In genomic region chr2:189370719-189371118, GRCh38 we compare ENCODE assay signal across 26 cellular contexts.
DNase-seq lines count a peak whose midpoint lies in the region; ATAC-seq, FAIRE-seq and TF ChIP-seq lines count a peak whose summit lies in the region.
"Had no signal": no experiment of that assay in that cellular context is flagged by ENCODE, and none has a peak within 500 bp of the region (broad histone marks: within the 10 kb centered on the region; RNA-seq: fewer than 3 reads in every experiment).

No MANE protein-coding gene starts in this region.

- H3K4me3 ChIP-seq in SK-N-SH (ENCODE audit: low read depth in 2 of 2, low read length in 1 of 2) (no peak overlapping the region), cardiac fibroblast (replicated peaks in 1 of 2; ENCODE audit: low read depth in 2 of 2, low read length in 2 of 2) (no peak overlapping the region), keratinocyte (ENCODE audit: control insufficient read depth in 2 of 3, extremely low read depth in 1 of 3, insufficient read depth in 2 of 3, low read depth in 1 of 3, low read length in 3 of 3) (no peak overlapping the region), small intestine (ENCODE audit: low read depth in 1 of 2, low read length in 2 of 2) (no peak overlapping the region)
- H3K4me3 ChIP-seq: body of pancreas, GM23338, SJSA1, thyroid gland had no signal

- no peaks in the 10 kb centered on the region for H3K9me3 ChIP-seq in SK-N-SH
- H3K9me3 ChIP-seq in keratinocyte (ENCODE audit: control insufficient read depth, low read depth, low read length): no peaks in the 10 kb centered on the region
- H3K9me3 ChIP-seq in small intestine (ENCODE audit: control insufficient read depth, low read depth): no peaks in the 10 kb centered on the region
- H3K9me3 ChIP-seq: BE2C, body of pancreas, Caco-2, neutrophil, SJSA1, thyroid gland had no signal

- CTCF ChIA-PET in SK-N-SH (lab: Yijun Ruan, JAX): no interaction called here

- H3K4me2 ChIP-seq in SK-N-SH (peak overlapping the region; percentile 16; the same call in 1 of the 2 replicates), keratinocyte (ENCODE audit: control insufficient read depth, extremely low read depth, insufficient read depth, low read depth, low read length) (peak overlapping the region; percentile 42)
- H3K4me2 ChIP-seq: GM23338 had no signal

- dilution Hi-C loops in keratinocyte (cut with MboI; ENCODE audit: extremely low pct_ligation_motif_present, low sequenced_read_pairs): no loop called here

- H3K27me3 ChIP-seq in SK-N-SH (ENCODE audit: insufficient read depth) (no peaks in the 10 kb centered on the region), keratinocyte (ENCODE audit: control insufficient read depth, extremely low read depth, insufficient read depth, low read length) (no peaks in the 10 kb centered on the region), small intestine (ENCODE audit: control insufficient read depth in 2 of 2, insufficient read depth in 2 of 2, low read length in 2 of 2) (no peaks in the 10 kb centered on the region)
- H3K27me3 ChIP-seq: BE2C, body of pancreas, neutrophil, SJSA1, thyroid gland had no signal

- no peak for TF ChIP-seq RAD21 in SK-N-SH (IDR thresholded peaks at IDR 0.05; ENCODE audit: low read length)

- no peaks in the 10 kb centered on the region for H3K9me1 ChIP-seq in keratinocyte (ENCODE audit: control insufficient read depth, extremely low read depth, insufficient read depth, low read length)

- TF ChIP-seq CTCF in SK-N-SH (IDR thresholded peaks at IDR 0.05) (no peak), cardiac fibroblast (IDR thresholded peaks at IDR 0.05; ENCODE audit: low read depth, low read length) (no peak), keratinocyte (optimal IDR thresholded peaks at IDR 0.05 in 1 of 3, IDR thresholded peaks at IDR 0.05 in 1 of 3, conservative IDR thresholded peaks at IDR 0.05 in 1 of 3; ENCODE audit: extremely low read depth in 1 of 3, insufficient read depth in 2 of 3, low read length in 3 of 3) (no peak), D721Med (IDR thresholded peaks at IDR 0.05; ENCODE audit: insufficient read depth, missing control alignments) (no peak)

- H3K79me2 ChIP-seq in SK-N-SH (ENCODE audit: insufficient read depth) (no peaks in the 10 kb centered on the region), keratinocyte (ENCODE audit: control insufficient read depth, insufficient read depth, low read length) (no peaks in the 10 kb centered on the region)

- H3K27ac ChIP-seq in SK-N-SH (ENCODE audit: low read depth in 2 of 2, low read length in 1 of 2): peak overlapping the region in 1 of 2 experiments; percentile 91; a peak in 2 of 4 replicates
- peak overlapping the region; percentile 15 for H3K27ac ChIP-seq in keratinocyte (ENCODE audit: control insufficient read depth, insufficient read depth, low read length)
- H3K27ac ChIP-seq in small intestine (ENCODE audit: low read depth in 1 of 2, low read length in 1 of 2): no peak overlapping the region
- H3K27ac ChIP-seq: 22Rv1, body of pancreas, neutrophil, SJSA1, thyroid gland had no signal

- H3K4me1 ChIP-seq in SK-N-SH (ENCODE audit: control insufficient read depth in 1 of 2, insufficient read depth in 2 of 2, low read depth in 1 of 2, low read length in 1 of 2) (peaks cover 0 to 29% of the 10 kb centered on the region in 2 experiments; a peak in 3 of 4 replicates), keratinocyte (ENCODE audit: control insufficient read depth, extremely low read depth, insufficient read depth, low read length) (peaks cover 10% of the 10 kb centered on the region), small intestine (ENCODE audit: control insufficient read depth in 2 of 2, insufficient read depth in 1 of 2, low read depth in 1 of 2, low read length in 1 of 2) (no peaks in the 10 kb centered on the region)
- H3K4me1 ChIP-seq: BE2C had no signal

- DNase-seq in SK-N-SH: no peak
- peak; percentile 73 to 94 for DNase-seq in cardiac fibroblast (ENCODE audit: low read depth in 2 of 2)
- no peak for DNase-seq in keratinocyte (ENCODE audit: low read depth, low spot score)
- no peak for DNase-seq in SIG-M5 (lab: John Stamatoyannopoulos, UW)
- no peak for DNase-seq in NCI-H2196 (lab: John Stamatoyannopoulos, UW; ENCODE audit: unreplicated experiment)
- DNase-seq in D721Med (ENCODE audit: insufficient read length, low spot score): no peak
- no peak for DNase-seq in small intestine
- DNase-seq: activated CD4-positive, CD25-positive, alpha-beta regulatory T cell; activated CD8-positive, alpha-beta memory T cell treated with anti-CD3 and anti-CD28 coated beads for 24 hours; activated T-cell treated with anti-CD3 and anti-CD28 coated beads, Interleukin-2, amount 50 U/mL, for 72 hours; BE2C; body of pancreas; Caco-2; erythroblast; head of caudate nucleus; Karpas-422; NCI-H1417; NCI-H774; OCI-M1; stimulated activated CD4-positive, alpha-beta T cell treated with anti-CD3 and anti-CD28 coated beads, Interleukin-15, amount 100 ng/mL, for 24 hours; thyroid gland had no signal

- H3K36me3 ChIP-seq in SK-N-SH (replicated peaks in 1 of 2; ENCODE audit: control insufficient read depth in 1 of 2, insufficient read depth in 2 of 2, low read length in 1 of 2): no peaks in the 10 kb centered on the region
- no peaks in the 10 kb centered on the region for H3K36me3 ChIP-seq in keratinocyte (ENCODE audit: control insufficient read depth in 2 of 2, extremely low read depth in 1 of 2, insufficient read depth in 2 of 2, low read length in 2 of 2)
- no peaks in the 10 kb centered on the region for H3K36me3 ChIP-seq in small intestine (ENCODE audit: control insufficient read depth in 2 of 2, insufficient read depth in 2 of 2, low read length in 2 of 2)
- H3K36me3 ChIP-seq: BE2C, neutrophil, SJSA1, thyroid gland had no signal

- FAIRE-seq in keratinocyte (lab: Jason Lieb, UNC) (peak; percentile 67), D721Med (lab: Jason Lieb, UNC) (no peak), small intestine (lab: Jason Lieb, UNC) (no peak)

- H3F3A ChIP-seq in SK-N-SH (replicated peaks; ENCODE audit: insufficient read depth): peaks cover 45% of the 10 kb centered on the region

- H4K20me1 ChIP-seq in SK-N-SH (ENCODE audit: insufficient read depth): no peaks in the 10 kb centered on the region
- H4K20me1 ChIP-seq in keratinocyte (ENCODE audit: control insufficient read depth, extremely low read depth, insufficient read depth, low read length): no peaks in the 10 kb centered on the region

- no peak for TF ChIP-seq EP300 in SK-N-SH (IDR thresholded peaks at IDR 0.05; ENCODE audit: borderline replicate concordance in 1 of 2, low read depth in 1 of 2, low read length in 1 of 2)

- peak overlapping the region; percentile 29; the same call in 1 of the 2 replicates for H3K9ac ChIP-seq in SK-N-SH
- H3K9ac ChIP-seq in keratinocyte (ENCODE audit: control insufficient read depth, extremely low read depth, insufficient read depth, low read length): no peak overlapping the region

- no peak for ATAC-seq in SK-N-SH treated with all-trans-retinoic acid at 6 μM for 48 hours
- ATAC-seq: activated T-cell treated with anti-CD3 and anti-CD28 coated beads, Interleukin-2, amount 50 U/mL, for 72 hours; body of pancreas; GM23338 had no signal

- H2AFZ ChIP-seq in SK-N-SH (ENCODE audit: low read depth): peak overlapping the region; percentile 27; the same call in 1 of the 2 replicates
- H2AFZ ChIP-seq in keratinocyte (ENCODE audit: control insufficient read depth, low read length): peak overlapping the region; percentile 34
- H2AFZ ChIP-seq: GM23338 had no signal

- 50% methylated on average over 3 of the region's 3 CpGs for WGBS in SK-N-SH (ENCODE audit: low lambda C conversion rate)
- WGBS in small intestine, 3 donors: 62 to 72% (median 64%) methylated on average over 3 of the region's 3 CpGs

- H3K9me2 ChIP-seq in SK-N-SH: no peaks in the 10 kb centered on the region

- POLR2A ChIA-PET in SK-N-SH (lab: Yijun Ruan, JAX): no interaction called here

TF ChIP-seq in SK-N-SH, 30 proteins besides CTCF, POLR2A, EP300 and RAD21:
- TF ChIP-seq MAX (IDR thresholded peaks at IDR 0.05; ENCODE audit: low read depth) (no peak), MEF2A (IDR thresholded peaks at IDR 0.05; ENCODE audit: borderline replicate concordance, low read depth) (no peak)

TF ChIP-seq in SK-N-SH treated with all-trans-retinoic acid at 6 μM for 48 hours, 23 proteins besides CTCF, POLR2A, EP300 and RAD21:
- no peak for TF ChIP-seq ESRRG (CRISPR knock-in tag; IDR thresholded peaks at IDR 0.05)

Comparison
In these comparisons a context has a peak if more than half of its experiments do, and no peak if none do; other contexts are left out.
1. DNase-seq: peak in cardiac fibroblast (2 of 2); none in SK-N-SH (single experiment), keratinocyte (single experiment), SIG-M5 (single experiment), NCI-H2196 (single experiment), D721Med (single experiment) and small intestine (single experiment).